ENCODE assay signal across 1 cellular context in genomic region chr1:1344672-1345361, GRCh38.
TF ChIP-seq lines count a peak whose summit lies in the region.

No MANE protein-coding gene starts in this region.

TF ChIP-seq in H1, 55 proteins besides CTCF, POLR2A, EP300 and RAD21:
- TF ChIP-seq TAF7 (optimal IDR thresholded peaks at IDR 0.05; ENCODE audit: borderline replicate concordance, low read depth, low read length) = no peak
- TF ChIP-seq PHF8 (conservative IDR thresholded peaks at IDR 0.05; ENCODE audit: low read depth, low read length) = no peak
- TF ChIP-seq ATF3 (IDR thresholded peaks at IDR 0.05; ENCODE audit: insufficient read depth, low read depth, low read length) = no peak
